8 cellular contexts compared by ENCODE assay signal in the genomic region with DNA sequence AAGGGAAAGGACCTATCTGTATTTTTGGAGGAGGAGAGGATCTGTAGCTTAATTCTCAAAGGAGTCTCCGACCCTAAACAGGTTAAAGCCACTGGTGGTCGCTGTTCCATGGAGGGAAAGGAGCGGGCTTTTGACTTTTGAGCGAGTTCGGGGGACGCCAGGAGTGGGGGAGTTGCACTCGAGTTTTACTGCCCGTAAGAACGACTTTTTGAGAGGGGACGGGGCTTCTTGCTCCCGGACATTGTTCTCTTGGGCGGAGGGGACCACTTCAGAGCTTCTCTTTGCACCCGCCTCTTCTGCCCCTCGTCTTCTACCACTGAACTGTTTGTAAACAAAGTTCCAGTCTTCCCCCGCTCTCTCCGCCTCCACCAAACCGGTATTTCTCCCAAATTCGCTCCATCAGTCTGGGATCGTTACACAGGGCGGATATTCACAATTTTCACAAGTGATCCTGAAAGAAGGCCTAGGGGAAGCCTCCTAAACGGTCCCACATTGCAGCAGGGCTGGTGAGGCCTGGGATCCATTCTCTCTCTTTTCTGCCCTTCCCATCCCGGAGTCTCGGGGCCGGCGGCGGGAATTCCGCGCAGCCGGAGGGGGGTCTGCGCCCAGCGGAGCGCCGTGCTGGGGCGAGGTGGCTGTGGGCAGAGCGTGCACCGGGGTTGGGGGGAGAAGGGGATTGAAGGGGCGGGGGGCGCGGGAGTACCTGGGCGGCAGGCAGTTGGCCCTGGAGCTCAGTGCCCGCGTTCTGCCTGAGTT. TPM values are rescaled to one million over a fixed set of nuclear protein-coding genes. Genes with fewer than 3 reads are reported as not detected.
A peak's percentile ranks its signal among the peaks of the same experiment; 100 is the strongest.
DNase-seq lines count a peak whose midpoint lies in the region; ATAC-seq and TF ChIP-seq lines count a peak whose summit lies in the region.

No MANE protein-coding gene starts in this region.

- H3K9me3 Mint-ChIP-seq in activated naive CD4-positive, alpha-beta T cell treated with anti-CD3 and anti-CD28 coated beads, Interleukin-2, amount 10 ng/mL, durations not matched to agents 7 days and 5 days = no peaks in the 10 kb centered on the region
- H3K9me3 Mint-ChIP-seq in activated naive CD4-positive, alpha-beta T cell treated with anti-CD3 and anti-CD28 coated beads, Interleukin-2, amount 50 U/mL, for 72 hours = no peaks in the 10 kb centered on the region
- no peaks in the 10 kb centered on the region for H3K9me3 Mint-ChIP-seq in stimulated activated effector memory CD8-positive, alpha-beta T cell treated with anti-CD3 and anti-CD28 coated beads, Interleukin-12 subunit alpha, Interleukin-12 subunit beta, amount 100 ng/mL, for 72 hours

- DNase-seq in activated naive CD4-positive, alpha-beta T cell treated with anti-CD3 and anti-CD28 coated beads, Interleukin-2, amount 10 ng/mL, durations not matched to agents 7 days and 5 days = no peak
- no peak for DNase-seq in activated naive CD4-positive, alpha-beta T cell treated with anti-CD3 and anti-CD28 coated beads, Interleukin-2, amount 50 U/mL, for 72 hours (ENCODE audit: low spot score in 2 of 2)
- peak; percentile 48 for DNase-seq in RPMI7951 (ENCODE audit: low read depth)
- peak; percentile 57 for DNase-seq in fibroblast of gingiva (ENCODE audit: low read depth)
- DNase-seq in stimulated activated effector memory CD8-positive, alpha-beta T cell treated with anti-CD3 and anti-CD28 coated beads, Interleukin-12 subunit alpha, Interleukin-12 subunit beta, amount 100 ng/mL, for 72 hours (ENCODE audit: low spot score in 2 of 2) = no peak
- DNase-seq in prostate gland (ENCODE audit: low spot score) = no peak

- H3K4me3 Mint-ChIP-seq in activated naive CD4-positive, alpha-beta T cell treated with anti-CD3 and anti-CD28 coated beads, Interleukin-2, amount 10 ng/mL, durations not matched to agents 7 days and 5 days = peak overlapping the region; percentile 77
- H3K4me3 Mint-ChIP-seq in stimulated activated effector memory CD8-positive, alpha-beta T cell treated with anti-CD3 and anti-CD28 coated beads, Interleukin-12 subunit alpha, Interleukin-12 subunit beta, amount 100 ng/mL, for 72 hours = peak overlapping the region; percentile 72

- intact Hi-C loops in prostate gland (cut with DNase I) = no loop called here

- ATAC-seq in activated naive CD4-positive, alpha-beta T cell treated with anti-CD3 and anti-CD28 coated beads, Interleukin-2, amount 50 U/mL, for 72 hours = no peak
- no peak for ATAC-seq in stimulated activated effector memory CD8-positive, alpha-beta T cell treated with anti-CD3 and anti-CD28 coated beads, Interleukin-12 subunit alpha, Interleukin-12 subunit beta, amount 100 ng/mL, for 72 hours
- ATAC-seq in GM21825 (IDR thresholded peaks at IDR 0.05; ENCODE audit: unreplicated experiment) (no peak), GM18498 (IDR thresholded peaks at IDR 0.05; ENCODE audit: unreplicated experiment) (no peak)

- no peak for TF ChIP-seq CTCF in prostate gland (IDR thresholded peaks at IDR 0.05)

- no peaks in the 10 kb centered on the region for H3K36me3 ChIP-seq in prostate gland

- H3K36me3 Mint-ChIP-seq in activated naive CD4-positive, alpha-beta T cell treated with anti-CD3 and anti-CD28 coated beads, Interleukin-2, amount 10 ng/mL, durations not matched to agents 7 days and 5 days = peaks cover 3% of the 10 kb centered on the region
- H3K36me3 Mint-ChIP-seq in activated naive CD4-positive, alpha-beta T cell treated with anti-CD3 and anti-CD28 coated beads, Interleukin-2, amount 50 U/mL, for 72 hours = peaks cover 0 to 28% of the 10 kb centered on the region in 2 donors
- no peaks in the 10 kb centered on the region for H3K36me3 Mint-ChIP-seq in stimulated activated effector memory CD8-positive, alpha-beta T cell treated with anti-CD3 and anti-CD28 coated beads, Interleukin-12 subunit alpha, Interleukin-12 subunit beta, amount 100 ng/mL, for 72 hours

- H3K27ac ChIP-seq in prostate gland = no peak overlapping the region

- no peak overlapping the region for H3K4me3 ChIP-seq in prostate gland

- WGBS in prostate gland = 5% methylated on average over 42 of the region's 42 CpGs

- TF ChIP-seq POLR2A in prostate gland (IDR thresholded peaks at IDR 0.05) = no peak

- peaks cover 13% of the 10 kb centered on the region for H3K4me1 ChIP-seq in prostate gland (replicated peaks)

- CTCF ChIA-PET in activated naive CD4-positive, alpha-beta T cell treated with anti-CD3 and anti-CD28 coated beads, Interleukin-2, amount 10 ng/mL, durations not matched to agents 7 days and 5 days (lab: Charles Lee) = interaction anchor here (0.5 to 2.5 kb wide), 5 partner anchors 10 to 388 kb away, joined by 3 to 11 read pairs (median 4); partner anchors contain the start of gene DLX1

- peaks cover 74% of the 10 kb centered on the region for H3K27me3 ChIP-seq in prostate gland (replicated peaks; ENCODE audit: insufficient read depth)

- H3K27me3 Mint-ChIP-seq in activated naive CD4-positive, alpha-beta T cell treated with anti-CD3 and anti-CD28 coated beads, Interleukin-2, amount 10 ng/mL, durations not matched to agents 7 days and 5 days = peaks cover 97% of the 10 kb centered on the region

- peaks cover 42% of the 10 kb centered on the region for H3K4me1 Mint-ChIP-seq in activated naive CD4-positive, alpha-beta T cell treated with anti-CD3 and anti-CD28 coated beads, Interleukin-2, amount 10 ng/mL, durations not matched to agents 7 days and 5 days
- peaks cover 49% of the 10 kb centered on the region for H3K4me1 Mint-ChIP-seq in stimulated activated effector memory CD8-positive, alpha-beta T cell treated with anti-CD3 and anti-CD28 coated beads, Interleukin-12 subunit alpha, Interleukin-12 subunit beta, amount 100 ng/mL, for 72 hours

- H3K27ac Mint-ChIP-seq in activated naive CD4-positive, alpha-beta T cell treated with anti-CD3 and anti-CD28 coated beads, Interleukin-2, amount 10 ng/mL, durations not matched to agents 7 days and 5 days = no peak overlapping the region
- no peak overlapping the region for H3K27ac Mint-ChIP-seq in activated naive CD4-positive, alpha-beta T cell treated with anti-CD3 and anti-CD28 coated beads, Interleukin-2, amount 50 U/mL, for 72 hours
- H3K27ac Mint-ChIP-seq in stimulated activated effector memory CD8-positive, alpha-beta T cell treated with anti-CD3 and anti-CD28 coated beads, Interleukin-12 subunit alpha, Interleukin-12 subunit beta, amount 100 ng/mL, for 72 hours = no peak overlapping the region

- no peaks in the 10 kb centered on the region for H3K9me3 ChIP-seq in prostate gland

RNA-seq across cellular contexts. Expression of gene DLX2, which starts 6.6 kb away (rescaled TPM):
- total RNA-seq in activated naive CD4-positive, alpha-beta T cell treated with anti-CD3 and anti-CD28 coated beads, Interleukin-2, amount 50 U/mL, for 72 hours = not detected
- total RNA-seq in RPMI7951 (2014; rRNA removed; shearing (Covaris generic)) = 0.72 and 1.3 TPM in 2 replicates
- under 1 TPM in 1 of 2 donors, not detected in 1; 0.45 TPM for total RNA-seq in prostate gland

RNA-seq across cellular contexts. Expression of gene DLX1, which starts 10.8 kb away (rescaled TPM):
- not detected for total RNA-seq in activated naive CD4-positive, alpha-beta T cell treated with anti-CD3 and anti-CD28 coated beads, Interleukin-2, amount 50 U/mL, for 72 hours
- 7.8 and 8.8 TPM in 2 replicates for total RNA-seq in RPMI7951 (2014; rRNA removed; shearing (Covaris generic))
- total RNA-seq in prostate gland = 1 to 10 TPM in 1 of 2 donors, not detected in 1; 1.3 TPM

Comparison
In these comparisons a context has a peak if more than half of its experiments do, and no peak if none do; other contexts are left out.
1. DNase-seq: peak in RPMI7951 (single experiment) and fibroblast of gingiva (single experiment); none in activated naive CD4-positive, alpha-beta T cell treated with anti-CD3 and anti-CD28 coated beads, Interleukin-2, amount 10 ng/mL, durations not matched to agents 7 days and 5 days (single experiment), activated naive CD4-positive, alpha-beta T cell treated with anti-CD3 and anti-CD28 coated beads, Interleukin-2, amount 50 U/mL, for 72 hours (0 of 2), stimulated activated effector memory CD8-positive, alpha-beta T cell treated with anti-CD3 and anti-CD28 coated beads, Interleukin-12 subunit alpha, Interleukin-12 subunit beta, amount 100 ng/mL, for 72 hours (0 of 2) and prostate gland (single experiment).